In the genomic region with DNA sequence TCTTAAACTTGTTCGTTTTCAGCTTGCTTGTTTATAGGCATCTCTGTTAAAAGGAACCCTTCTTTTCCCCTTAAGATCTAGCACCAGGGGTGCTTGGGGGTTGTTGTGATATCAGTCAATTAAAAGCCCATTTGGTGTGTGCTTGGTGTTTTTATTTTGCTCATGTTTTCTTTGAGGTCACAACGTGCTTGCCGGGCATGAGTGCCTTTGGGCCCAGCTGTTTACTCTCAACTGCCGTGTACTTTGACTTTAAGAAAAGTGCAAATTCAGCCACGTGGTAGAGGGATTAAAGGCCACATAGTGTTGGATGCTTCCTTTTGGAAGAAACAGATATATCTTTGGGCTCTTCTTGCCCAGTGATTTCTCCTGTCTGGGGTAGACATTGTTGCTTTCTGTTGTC, we compare ENCODE assay signal across 9 cellular contexts. TPM values are rescaled to one million over a fixed set of nuclear protein-coding genes. Genes with fewer than 3 reads are reported as not detected.
A peak's percentile ranks its signal among the peaks of the same experiment; 100 is the strongest.
DNase-seq lines count a peak whose midpoint lies in the region; ATAC-seq lines count a peak whose summit lies in the region.
"Had no signal": no experiment of that assay in that cellular context is flagged by ENCODE, and none has a peak within 500 bp of the region (broad histone marks: within the 10 kb centered on the region; RNA-seq: fewer than 3 reads in every experiment).

No MANE protein-coding gene starts in this region.

- H3K27ac ChIP-seq in stomach smooth muscle (ENCODE audit: low read length): peak overlapping the region; percentile 12

- peak overlapping the region; percentile 67 for H3K4me3 Mint-ChIP-seq in activated T-helper 17 cell treated with anti-CD3 and anti-CD28 coated beads, Interleukin-2, amount 50 U/mL, for 72 hours

- H3K9me3 ChIP-seq in stomach smooth muscle (ENCODE audit: control insufficient read depth in 2 of 2, low read length in 2 of 2): no peaks in the 10 kb centered on the region

- DNase-seq in NCI-H82 (lab: John Stamatoyannopoulos, UW) (peak; percentile 54), NCI-H82 treated with DMSO at 0.1 percent for 48 hours (lab: John Stamatoyannopoulos, UW; ENCODE audit: unreplicated experiment) (no peak), left lobe of liver (ENCODE audit: low spot score) (peak; percentile 76), hypothalamus (lab: John Stamatoyannopoulos, UW) (no peak), EL (no peak), cerebellar nuclear complex (lab: John Stamatoyannopoulos, UW) (no peak)
- DNase-seq: posterior cingulate gyrus had no signal

- H3K9me3 Mint-ChIP-seq in activated T-helper 17 cell treated with anti-CD3 and anti-CD28 coated beads, Interleukin-2, amount 50 U/mL, for 72 hours: no peaks in the 10 kb centered on the region

- H3K4me3 ChIP-seq in stomach smooth muscle (ENCODE audit: low read length in 2 of 2): peak overlapping the region; percentile 15 to 16

- H3K27me3 ChIP-seq in stomach smooth muscle (ENCODE audit: control insufficient read depth in 1 of 2, insufficient read depth in 2 of 2, low read length in 2 of 2): no peaks in the 10 kb centered on the region

- H3K4me1 Mint-ChIP-seq in activated T-helper 17 cell treated with anti-CD3 and anti-CD28 coated beads, Interleukin-2, amount 50 U/mL, for 72 hours: peaks cover 35% of the 10 kb centered on the region

- peaks cover 40% of the 10 kb centered on the region for H3K4me1 ChIP-seq in stomach smooth muscle (ENCODE audit: control insufficient read depth, insufficient read depth, low read length)

- peaks cover 52% of the 10 kb centered on the region for H3K36me3 Mint-ChIP-seq in activated T-helper 17 cell treated with anti-CD3 and anti-CD28 coated beads, Interleukin-2, amount 50 U/mL, for 72 hours (ENCODE audit: low read depth)

- peak overlapping the region in 1 of 2 donors; percentile 14 for H3K9ac ChIP-seq in stomach smooth muscle (ENCODE audit: low read length in 2 of 2)

- no peak for ATAC-seq in activated T-helper 17 cell treated with anti-CD3 and anti-CD28 coated beads, Interleukin-2, amount 50 U/mL, for 72 hours (replicated peaks)
- peak; percentile 87 for ATAC-seq in left lobe of liver

- no peaks in the 10 kb centered on the region for H3K27me3 Mint-ChIP-seq in activated T-helper 17 cell treated with anti-CD3 and anti-CD28 coated beads, Interleukin-2, amount 50 U/mL, for 72 hours

- H3K36me3 ChIP-seq in stomach smooth muscle (ENCODE audit: control insufficient read depth in 2 of 2, insufficient read depth in 2 of 2, low read length in 2 of 2): peaks cover 2 to 3% of the 10 kb centered on the region in 2 donors

- peak overlapping the region; percentile 61 for H3K27ac Mint-ChIP-seq in activated T-helper 17 cell treated with anti-CD3 and anti-CD28 coated beads, Interleukin-2, amount 50 U/mL, for 72 hours

RNA-seq across cellular contexts. Expression of a gene that starts 10.5 kb away (rescaled TPM):
- 10 to 100 TPM; 72.5 to 83.4 TPM for total RNA-seq in activated T-helper 17 cell treated with anti-CD3 and anti-CD28 coated beads, Interleukin-2, amount 50 U/mL, for 72 hours
- total RNA-seq in left lobe of liver: 27.0 TPM

Comparison
In these comparisons a context has a peak if more than half of its experiments do, and no peak if none do; other contexts are left out.
1. DNase-seq: peak in NCI-H82 (single experiment) and left lobe of liver (single experiment); none in NCI-H82 treated with DMSO at 0.1 percent for 48 hours (single experiment), hypothalamus (0 of 51), EL (single experiment) and cerebellar nuclear complex (0 of 2).